ENCODE assay signal across 20 cellular contexts in the genomic region with DNA sequence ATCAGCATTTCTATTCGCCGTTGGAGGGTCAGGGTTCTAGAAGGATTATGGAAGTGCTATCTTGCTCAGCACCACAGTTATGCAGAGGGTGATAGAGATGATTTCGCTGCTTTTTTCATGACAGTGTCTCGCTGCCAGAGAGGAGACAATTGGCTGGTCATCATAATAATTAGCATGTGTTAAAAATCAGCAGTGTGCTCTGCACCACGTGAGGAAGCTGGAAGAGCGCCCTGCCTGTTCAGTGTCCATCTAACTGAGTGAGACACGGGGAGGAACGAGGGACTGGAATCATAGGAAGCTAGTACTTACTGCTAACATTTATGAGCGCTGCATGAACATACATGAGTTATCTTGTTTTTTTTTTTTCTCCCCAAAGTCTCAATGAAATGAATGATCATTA.
"Had no signal": no experiment of that assay in that cellular context is flagged by ENCODE, and none has a peak within 500 bp of the region (broad histone marks: within the 10 kb centered on the region; RNA-seq: fewer than 3 reads in every experiment).

No MANE protein-coding gene starts in this region.

- ATAC-seq: activated CD8-positive, alpha-beta T cell treated with anti-CD3 and anti-CD28 coated beads for 36 hours; left lobe of liver; naive thymus-derived CD8-positive, alpha-beta T cell had no signal

- H3K4me3 ChIP-seq: adrenal gland, coronary artery, esophagus squamous epithelium, right atrium auricular region, smooth muscle cell, suprapubic skin had no signal

- H3K4me1 Mint-ChIP-seq: activated B cell treated with CpG ODN at 0.5 μM for 24 hours; activated naive CD4-positive, alpha-beta T cell treated with anti-CD3 and anti-CD28 coated beads, Interleukin-2, amount 50 U/mL, for 24 hours; naive thymus-derived CD8-positive, alpha-beta T cell had no signal

- H3K36me3 ChIP-seq: adrenal gland, esophagus squamous epithelium, right atrium auricular region, suprapubic skin had no signal

- H3K27me3 ChIP-seq: right atrium auricular region, suprapubic skin had no signal

- DNase-seq: activated B cell treated with CpG ODN at 0.5 μM for 24 hours; activated CD4-positive, alpha-beta T cell treated with anti-CD3 and anti-CD28 coated beads for 48 hours; activated CD8-positive, alpha-beta T cell treated with anti-CD3 and anti-CD28 coated beads for 36 hours; activated effector memory CD4-positive, alpha-beta T cell treated with anti-CD3 and anti-CD28 coated beads, Interleukin-2, amount 50 U/mL, for 16 hours; activated T-cell treated with anti-CD3 and anti-CD28 coated beads, Interleukin-2, amount 50 U/mL, for 48 hours; adrenal gland; effector CD4-positive, alpha-beta T cell; esophagus squamous epithelium; mammary epithelial cell; naive thymus-derived CD8-positive, alpha-beta T cell; stimulated activated CD4-positive, alpha-beta T cell treated with anti-CD3 and anti-CD28 coated beads, Interleukin-4, amount 100 ng/mL, for 4 hours; stimulated activated CD8-positive, alpha-beta memory T cell treated with anti-CD3 and anti-CD28 coated beads, Interleukin-4, amount 100 ng/mL, for 48 hours; stimulated activated naive CD4-positive, alpha-beta T cell treated with Interleukin-2 at 50 U/mL for 16 hours; trophoblast cell had no signal

- H3K36me3 Mint-ChIP-seq: activated naive CD4-positive, alpha-beta T cell treated with anti-CD3 and anti-CD28 coated beads, Interleukin-2, amount 50 U/mL, for 24 hours; naive thymus-derived CD8-positive, alpha-beta T cell had no signal

- H3K4me1 ChIP-seq: adrenal gland, esophagus squamous epithelium, right atrium auricular region, suprapubic skin had no signal

- H3K27ac ChIP-seq: adrenal gland, coronary artery, esophagus squamous epithelium, right atrium auricular region, suprapubic skin had no signal

- H3K27ac Mint-ChIP-seq: activated B cell treated with CpG ODN at 0.5 μM for 24 hours; activated CD8-positive, alpha-beta T cell treated with anti-CD3 and anti-CD28 coated beads for 36 hours; activated naive CD4-positive, alpha-beta T cell treated with anti-CD3 and anti-CD28 coated beads, Interleukin-2, amount 50 U/mL, for 24 hours; naive thymus-derived CD8-positive, alpha-beta T cell had no signal

- H3K4me3 Mint-ChIP-seq: activated B cell treated with CpG ODN at 0.5 μM for 24 hours; activated CD8-positive, alpha-beta T cell treated with anti-CD3 and anti-CD28 coated beads for 36 hours; activated naive CD4-positive, alpha-beta T cell treated with anti-CD3 and anti-CD28 coated beads, Interleukin-2, amount 50 U/mL, for 24 hours; naive thymus-derived CD8-positive, alpha-beta T cell had no signal

- H3K9me3 Mint-ChIP-seq: activated B cell treated with CpG ODN at 0.5 μM for 24 hours; activated CD8-positive, alpha-beta T cell treated with anti-CD3 and anti-CD28 coated beads for 36 hours; activated naive CD4-positive, alpha-beta T cell treated with anti-CD3 and anti-CD28 coated beads, Interleukin-2, amount 50 U/mL, for 24 hours had no signal

- H3K27me3 Mint-ChIP-seq: activated B cell treated with CpG ODN at 0.5 μM for 24 hours; activated naive CD4-positive, alpha-beta T cell treated with anti-CD3 and anti-CD28 coated beads, Interleukin-2, amount 50 U/mL, for 24 hours had no signal

- H3K9me3 ChIP-seq: adrenal gland, esophagus squamous epithelium, right atrium auricular region, suprapubic skin had no signal

- H3K4me2 ChIP-seq: smooth muscle cell had no signal
